ENCODE assay signal across 8 cellular contexts in genomic region chr1:181135462-181135781, GRCh38. TPM values are rescaled to one million over a fixed set of nuclear protein-coding genes. Genes with fewer than 3 reads are reported as not detected.
DNase-seq lines count a peak whose midpoint lies in the region; ATAC-seq and TF ChIP-seq lines count a peak whose summit lies in the region.

No MANE protein-coding gene starts in this region.

- peak overlapping the region; percentile 96 for H3K4me2 ChIP-seq in OCI-LY3 (ENCODE audit: low read length)

- peaks cover 17% of the 10 kb centered on the region for H3K79me2 ChIP-seq in OCI-LY3 (ENCODE audit: low read length)

- intact Hi-C loops in naive thymus-derived CD4-positive, alpha-beta T cell (cut with micrococcal nuclease): no loop called here

- H3K9me3 Mint-ChIP-seq in activated CD8-positive, alpha-beta memory T cell treated with anti-CD3 and anti-CD28 coated beads, Interleukin-2, amount 10 ng/mL, durations not matched to agents 7 days and 5 days (ENCODE audit: low read depth): no peaks in the 10 kb centered on the region
- H3K9me3 Mint-ChIP-seq in naive thymus-derived CD4-positive, alpha-beta T cell: no peaks in the 10 kb centered on the region

- peak overlapping the region; percentile 90 for H3K27ac Mint-ChIP-seq in activated CD8-positive, alpha-beta memory T cell treated with anti-CD3 and anti-CD28 coated beads, Interleukin-2, amount 10 ng/mL, durations not matched to agents 7 days and 5 days
- peak overlapping the region in 4 of 9 donors; percentile 34 to 95 (median 58) for H3K27ac Mint-ChIP-seq in naive thymus-derived CD4-positive, alpha-beta T cell

- H3K36me3 ChIP-seq in OCI-LY3 (replicated peaks; ENCODE audit: low read depth, low read length): no peaks in the 10 kb centered on the region
- no peaks in the 10 kb centered on the region for H3K36me3 ChIP-seq in naive thymus-derived CD4-positive, alpha-beta T cell (ENCODE audit: control insufficient read depth in 2 of 3, insufficient read depth in 3 of 3, low read length in 3 of 3)

- peak overlapping the region; percentile 81 for H3K9ac ChIP-seq in OCI-LY3 (ENCODE audit: low read length)

- H3K27ac ChIP-seq in OCI-LY3 (ENCODE audit: low read length) (peak overlapping the region; percentile 75), caudate nucleus (ENCODE audit: low read depth, low read length) (peak overlapping the region; percentile 59)
- H3K27ac ChIP-seq in naive thymus-derived CD4-positive, alpha-beta T cell (ENCODE audit: low read depth, low read length): no peak overlapping the region

- ATAC-seq in activated CD8-positive, alpha-beta memory T cell treated with anti-CD3 and anti-CD28 coated beads, Interleukin-2, amount 10 ng/mL, durations not matched to agents 7 days and 5 days: peak; percentile 43
- ATAC-seq in naive thymus-derived CD4-positive, alpha-beta T cell: peak; percentile 37
- ATAC-seq in GM19023 (IDR thresholded peaks at IDR 0.05; ENCODE audit: unreplicated experiment) (no peak), GM18861 (IDR thresholded peaks at IDR 0.05; ENCODE audit: unreplicated experiment) (no peak)

- H2AFZ ChIP-seq in OCI-LY3 (ENCODE audit: low read depth, low read length): peak overlapping the region; percentile 32; the same call in 1 of the 2 replicates

- H3K9me3 ChIP-seq in OCI-LY3 (ENCODE audit: insufficient read depth, low read length): no peaks in the 10 kb centered on the region
- no peaks in the 10 kb centered on the region for H3K9me3 ChIP-seq in naive thymus-derived CD4-positive, alpha-beta T cell (ENCODE audit: control insufficient read depth in 2 of 3, low read length in 3 of 3)

- CTCF ChIA-PET in activated CD8-positive, alpha-beta memory T cell treated with anti-CD3 and anti-CD28 coated beads, Interleukin-2, amount 10 ng/mL, durations not matched to agents 7 days and 5 days (lab: Charles Lee): interaction anchor here (0.8 to 15.0 kb wide), 14 partner anchors 9 to 290 kb away, joined by 3 to 210 read pairs (median 4); partner anchors contain the start of gene MR1
- CTCF ChIA-PET in naive thymus-derived CD4-positive, alpha-beta T cell (lab: Charles Lee): interaction anchor here (0.7 to 1.5 kb wide), 2 partner anchors 31 to 51 kb away, joined by 3 to 4 read pairs; no protein-coding TSS in a partner anchor

- H3K27me3 ChIP-seq in OCI-LY3 (ENCODE audit: low read depth, low read length): 0 out of 2 replicates have a peak, but pooled peaks cover 6% of the 10 kb centered on the region
- no peaks in the 10 kb centered on the region for H3K27me3 ChIP-seq in naive thymus-derived CD4-positive, alpha-beta T cell (ENCODE audit: control insufficient read depth in 2 of 2, insufficient read depth in 2 of 2, low read length in 2 of 2)

- peaks cover 74% of the 10 kb centered on the region for H3K4me1 Mint-ChIP-seq in activated CD8-positive, alpha-beta memory T cell treated with anti-CD3 and anti-CD28 coated beads, Interleukin-2, amount 10 ng/mL, durations not matched to agents 7 days and 5 days
- peaks cover 16 to 78% (median 31%) of the 10 kb centered on the region in 7 donors for H3K4me1 Mint-ChIP-seq in naive thymus-derived CD4-positive, alpha-beta T cell

- TF ChIP-seq CTCF in OCI-LY3 (IDR thresholded peaks at IDR 0.05; ENCODE audit: low read depth, low read length): peak; percentile 45

- H4K20me1 ChIP-seq in OCI-LY3 (ENCODE audit: insufficient read depth, low read length): no peaks in the 10 kb centered on the region

- peak overlapping the region; percentile 15 for H3K4me3 Mint-ChIP-seq in activated CD8-positive, alpha-beta memory T cell treated with anti-CD3 and anti-CD28 coated beads, Interleukin-2, amount 10 ng/mL, durations not matched to agents 7 days and 5 days
- peak overlapping the region in 2 of 10 donors; percentile 1 to 79 for H3K4me3 Mint-ChIP-seq in naive thymus-derived CD4-positive, alpha-beta T cell

- POLR2A ChIA-PET in naive thymus-derived CD4-positive, alpha-beta T cell (lab: Charles Lee): interaction anchor here (0.9 to 2.3 kb wide), 3 partner anchors 23 to 46 kb away, joined by 3 to 9 read pairs (median 4); partner anchors contain the start of gene IER5

- no peaks in the 10 kb centered on the region for H3K27me3 Mint-ChIP-seq in activated CD8-positive, alpha-beta memory T cell treated with anti-CD3 and anti-CD28 coated beads, Interleukin-2, amount 10 ng/mL, durations not matched to agents 7 days and 5 days
- peaks cover 0 to 4% (median 0%) of the 10 kb centered on the region in 5 donors for H3K27me3 Mint-ChIP-seq in naive thymus-derived CD4-positive, alpha-beta T cell

- peak; percentile 57 for DNase-seq in activated CD8-positive, alpha-beta memory T cell treated with anti-CD3 and anti-CD28 coated beads, Interleukin-2, amount 10 ng/mL, durations not matched to agents 7 days and 5 days
- no peak for DNase-seq in activated CD8-positive, alpha-beta memory T cell treated with anti-CD3 and anti-CD28 coated beads, Interleukin-2, amount 50 U/mL, for 4 hours
- DNase-seq in caudate nucleus (lab: John Stamatoyannopoulos, UW) (no peak), islet precursor cell (no peak)
- no peak for DNase-seq in naive thymus-derived CD4-positive, alpha-beta T cell

- H3K36me3 Mint-ChIP-seq in activated CD8-positive, alpha-beta memory T cell treated with anti-CD3 and anti-CD28 coated beads, Interleukin-2, amount 10 ng/mL, durations not matched to agents 7 days and 5 days: no peaks in the 10 kb centered on the region
- H3K36me3 Mint-ChIP-seq in naive thymus-derived CD4-positive, alpha-beta T cell: peaks cover 0 to 4% (median 0%) of the 10 kb centered on the region in 5 donors

- peaks cover 81% of the 10 kb centered on the region for H3K4me1 ChIP-seq in OCI-LY3 (ENCODE audit: low read length)
- peaks cover 9% of the 10 kb centered on the region in 2 donors for H3K4me1 ChIP-seq in naive thymus-derived CD4-positive, alpha-beta T cell (ENCODE audit: control insufficient read depth in 2 of 2, insufficient read depth in 2 of 2, low read length in 2 of 2)

- H3K4me3 ChIP-seq in OCI-LY3 (ENCODE audit: low read length): peak overlapping the region; percentile 75
- no peak overlapping the region for H3K4me3 ChIP-seq in naive thymus-derived CD4-positive, alpha-beta T cell (ENCODE audit: low read length)

RNA-seq across cellular contexts. Expression of gene IER5, which starts 46.9 kb away (rescaled TPM):
- 10 to 100 TPM; 50.4 to 67.0 TPM for total RNA-seq in activated CD8-positive, alpha-beta memory T cell treated with anti-CD3 and anti-CD28 coated beads, Interleukin-2, amount 10 ng/mL, durations not matched to agents 7 days and 5 days
- total RNA-seq in naive thymus-derived CD4-positive, alpha-beta T cell: 10 to 100 TPM; 12.7 to 86.9 (median 46.0) TPM
- polyA plus RNA-seq in naive thymus-derived CD4-positive, alpha-beta T cell: 1 to 10 TPM; 2.1 to 2.6 TPM

Comparison
In these comparisons a context has a peak if more than half of its experiments do, and no peak if none do; other contexts are left out.
1. ATAC-seq: peak in activated CD8-positive, alpha-beta memory T cell treated with anti-CD3 and anti-CD28 coated beads, Interleukin-2, amount 10 ng/mL, durations not matched to agents 7 days and 5 days (single experiment) and naive thymus-derived CD4-positive, alpha-beta T cell (single experiment); none in GM19023 (single experiment) and GM18861 (single experiment).